In the genomic region with DNA sequence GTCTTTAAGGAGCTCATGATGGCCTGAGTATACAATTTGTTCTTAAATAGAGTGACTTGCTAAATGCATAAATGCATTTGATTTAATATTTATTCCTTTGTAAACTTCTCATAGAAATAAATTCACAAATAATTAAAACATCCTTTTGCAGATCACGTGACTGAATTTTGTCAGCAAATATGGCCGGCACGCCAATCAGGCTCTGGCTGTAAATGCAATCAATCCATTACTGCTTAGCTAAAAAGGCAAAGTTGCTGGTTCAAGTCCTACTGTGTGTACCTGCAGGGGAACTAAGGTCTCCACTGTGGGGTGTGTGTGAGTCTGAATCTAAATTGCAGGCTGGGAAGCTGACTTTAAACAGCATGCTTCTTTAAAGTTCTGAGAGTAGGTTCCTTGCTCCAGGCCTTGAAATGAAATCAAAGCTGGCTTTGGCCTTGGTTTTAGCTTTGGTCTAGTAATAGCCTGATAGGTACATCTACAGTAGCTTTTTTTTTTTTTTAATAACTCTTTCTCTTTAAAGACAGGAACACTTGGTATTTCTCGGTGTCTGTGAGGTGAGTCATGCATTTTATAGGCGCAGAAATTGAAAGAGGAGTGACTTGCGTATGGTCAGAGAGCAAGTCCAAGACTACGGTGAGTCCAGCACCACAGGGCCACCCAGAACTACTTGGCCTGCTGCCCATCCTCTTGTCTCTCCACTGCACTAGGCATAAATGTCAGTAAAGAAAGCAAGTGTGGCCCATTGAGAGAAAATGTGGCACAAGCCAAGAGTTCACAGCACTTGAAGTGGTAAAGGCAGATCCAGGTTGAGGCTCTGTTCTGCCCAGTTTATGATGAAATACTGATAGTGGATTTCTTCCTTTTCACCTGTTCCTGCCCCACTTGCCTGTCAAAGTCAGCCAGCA, we compare ENCODE assay signal across 1 cellular context.
TF ChIP-seq lines count a peak whose summit lies in the region.

No MANE protein-coding gene starts in this region.

TF ChIP-seq in GM23338, 12 proteins besides CTCF, POLR2A, EP300 and RAD21 (continued from another document):
- TF ChIP-seq JUNB (IDR thresholded peaks at IDR 0.05; ENCODE audit: unreplicated experiment) (no peak), EZH2 (IDR thresholded peaks at IDR 0.05; ENCODE audit: low read depth, unreplicated experiment) (no peak), ZNF462 (CRISPR knock-in tag; IDR thresholded peaks at IDR 0.05) (no peak)
- TF ChIP-seq, protein P1, sequence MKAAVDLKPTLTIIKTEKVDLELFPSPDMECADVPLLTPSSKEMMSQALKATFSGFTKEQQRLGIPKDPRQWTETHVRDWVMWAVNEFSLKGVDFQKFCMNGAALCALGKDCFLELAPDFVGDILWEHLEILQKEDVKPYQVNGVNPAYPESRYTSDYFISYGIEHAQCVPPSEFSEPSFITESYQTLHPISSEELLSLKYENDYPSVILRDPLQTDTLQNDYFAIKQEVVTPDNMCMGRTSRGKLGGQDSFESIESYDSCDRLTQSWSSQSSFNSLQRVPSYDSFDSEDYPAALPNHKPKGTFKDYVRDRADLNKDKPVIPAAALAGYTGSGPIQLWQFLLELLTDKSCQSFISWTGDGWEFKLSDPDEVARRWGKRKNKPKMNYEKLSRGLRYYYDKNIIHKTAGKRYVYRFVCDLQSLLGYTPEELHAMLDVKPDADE (IDR thresholded peaks at IDR 0.05) = no peak
